1 cellular context compared by ENCODE assay signal in genomic region chr6:157274471-157275226, GRCh38.
TF ChIP-seq lines count a peak whose summit lies in the region.

No MANE protein-coding gene starts in this region.

TF ChIP-seq in HepG2, 621 proteins besides CTCF, POLR2A, EP300 and RAD21 (continued from another document and continues in another):
- TF ChIP-seq CSRNP2 (CRISPR knock-in tag; conservative IDR thresholded peaks at IDR 0.05; ENCODE audit: low read depth): no peak
- TF ChIP-seq ZNF878 (CRISPR knock-in tag; IDR thresholded peaks at IDR 0.05): peak; percentile 5; the same call in 1 of the 2 replicates
- 0 out of 2 replicates have a peak, but pooled peaks have one; percentile 18 for TF ChIP-seq ZZZ3 (CRISPR knock-in tag; IDR thresholded peaks at IDR 0.05; ENCODE audit: borderline replicate concordance)
- 0 out of 2 replicates have a peak, but pooled peaks have one; percentile 71 for TF ChIP-seq ZNF510 (CRISPR knock-in tag; IDR thresholded peaks at IDR 0.05; ENCODE audit: low read depth)
- TF ChIP-seq ARID3A (IDR thresholded peaks at IDR 0.05; ENCODE audit: low read depth, low read length): no peak
- peak; percentile 48; the same call in 1 of the 2 replicates for TF ChIP-seq ZNF501 (CRISPR knock-in tag; IDR thresholded peaks at IDR 0.05)
- no peak; the same call in 1 of the 2 replicates for TF ChIP-seq ETV6 (CRISPR knock-in tag; conservative IDR thresholded peaks at IDR 0.05)
- no peak; the same call in 1 of the 2 replicates for TF ChIP-seq ZFP82 (CRISPR knock-in tag; IDR thresholded peaks at IDR 0.05; ENCODE audit: borderline replicate concordance)
- TF ChIP-seq FOXK1 (CRISPR knock-in tag; IDR thresholded peaks at IDR 0.05; ENCODE audit: borderline replicate concordance, low read depth): no peak
- TF ChIP-seq ZNF331 (CRISPR knock-in tag; IDR thresholded peaks at IDR 0.05): no peak
- TF ChIP-seq ARID4A (CRISPR knock-in tag; IDR thresholded peaks at IDR 0.05; ENCODE audit: borderline replicate concordance): peak; percentile 61
- TF ChIP-seq IKZF5 (CRISPR knock-in tag; IDR thresholded peaks at IDR 0.05): no peak
- TF ChIP-seq ARNT2 (CRISPR knock-in tag; IDR thresholded peaks at IDR 0.05; ENCODE audit: low read depth): peak; percentile 69
- no peak for TF ChIP-seq ZNF713 (CRISPR knock-in tag; IDR thresholded peaks at IDR 0.05)
- no peak for TF ChIP-seq SP140L (CRISPR knock-in tag; IDR thresholded peaks at IDR 0.05; ENCODE audit: borderline replicate concordance)
- TF ChIP-seq ZSCAN29 (CRISPR knock-in tag; conservative IDR thresholded peaks at IDR 0.05): peak; percentile 74; the same call in 1 of the 2 replicates
- peak; percentile 56 for TF ChIP-seq YEATS4 (CRISPR knock-in tag; IDR thresholded peaks at IDR 0.05; ENCODE audit: borderline replicate concordance)
- TF ChIP-seq ZFAT (CRISPR knock-in tag; conservative IDR thresholded peaks at IDR 0.05): no peak
- TF ChIP-seq ZNF274 (CRISPR knock-in tag; IDR thresholded peaks at IDR 0.05): peak; percentile 54; the same call in 1 of the 2 replicates
- peak; percentile 85; the same call in 1 of the 2 replicates for TF ChIP-seq HES4 (CRISPR knock-in tag; IDR thresholded peaks at IDR 0.05; ENCODE audit: borderline replicate concordance)
- TF ChIP-seq FOXK2 (IDR thresholded peaks at IDR 0.05): no peak
- TF ChIP-seq PHF20 (CRISPR knock-in tag; IDR thresholded peaks at IDR 0.05): peak; percentile 55; the same call in 1 of the 2 replicates
- TF ChIP-seq IRX3 (CRISPR knock-in tag; IDR thresholded peaks at IDR 0.05; ENCODE audit: borderline replicate concordance, low read depth): peak; percentile 58; the same call in 1 of the 2 replicates
- TF ChIP-seq ZFX (CRISPR knock-in tag; IDR thresholded peaks at IDR 0.05; ENCODE audit: low read depth): peak; percentile 93
- TF ChIP-seq ZUFSP (CRISPR knock-in tag; IDR thresholded peaks at IDR 0.05; ENCODE audit: borderline replicate concordance): no peak
- TF ChIP-seq ZNF543 (CRISPR knock-in tag; IDR thresholded peaks at IDR 0.05): peak; percentile 62; the same call in 1 of the 2 replicates
- TF ChIP-seq KLF11 (CRISPR knock-in tag; IDR thresholded peaks at IDR 0.05): no peak
- TF ChIP-seq ZBTB38 (CRISPR knock-in tag; IDR thresholded peaks at IDR 0.05): peak; percentile 62
- no peak for TF ChIP-seq ZFP36 (IDR thresholded peaks at IDR 0.05; ENCODE audit: borderline replicate concordance, low read depth, low read length, partially characterized antibody)
- TF ChIP-seq HOXA3 (CRISPR knock-in tag; IDR thresholded peaks at IDR 0.05): peak; percentile 54
- TF ChIP-seq ZBTB20 (CRISPR knock-in tag; IDR thresholded peaks at IDR 0.05; ENCODE audit: borderline replicate concordance, low read depth): no peak
- TF ChIP-seq ZNF512B (CRISPR knock-in tag; IDR thresholded peaks at IDR 0.05; ENCODE audit: borderline replicate concordance): peak; percentile 40; the same call in 1 of the 2 replicates
- TF ChIP-seq ZSCAN31 (CRISPR knock-in tag; IDR thresholded peaks at IDR 0.05; ENCODE audit: low read depth): peak; percentile 60; the same call in 1 of the 2 replicates
- no peak for TF ChIP-seq NFE2 (CRISPR knock-in tag; IDR thresholded peaks at IDR 0.05)
- TF ChIP-seq ZNF362 (CRISPR knock-in tag; IDR thresholded peaks at IDR 0.05; ENCODE audit: borderline replicate concordance): peak; percentile 18; the same call in 1 of the 2 replicates
- TF ChIP-seq AFF4 (CRISPR knock-in tag; IDR thresholded peaks at IDR 0.05): no peak
- TF ChIP-seq TBP (CRISPR knock-in tag; IDR thresholded peaks at IDR 0.05): no peak
- no peak for TF ChIP-seq PLSCR1 (CRISPR knock-in tag; IDR thresholded peaks at IDR 0.05; ENCODE audit: borderline replicate concordance)
